In the genomic region with DNA sequence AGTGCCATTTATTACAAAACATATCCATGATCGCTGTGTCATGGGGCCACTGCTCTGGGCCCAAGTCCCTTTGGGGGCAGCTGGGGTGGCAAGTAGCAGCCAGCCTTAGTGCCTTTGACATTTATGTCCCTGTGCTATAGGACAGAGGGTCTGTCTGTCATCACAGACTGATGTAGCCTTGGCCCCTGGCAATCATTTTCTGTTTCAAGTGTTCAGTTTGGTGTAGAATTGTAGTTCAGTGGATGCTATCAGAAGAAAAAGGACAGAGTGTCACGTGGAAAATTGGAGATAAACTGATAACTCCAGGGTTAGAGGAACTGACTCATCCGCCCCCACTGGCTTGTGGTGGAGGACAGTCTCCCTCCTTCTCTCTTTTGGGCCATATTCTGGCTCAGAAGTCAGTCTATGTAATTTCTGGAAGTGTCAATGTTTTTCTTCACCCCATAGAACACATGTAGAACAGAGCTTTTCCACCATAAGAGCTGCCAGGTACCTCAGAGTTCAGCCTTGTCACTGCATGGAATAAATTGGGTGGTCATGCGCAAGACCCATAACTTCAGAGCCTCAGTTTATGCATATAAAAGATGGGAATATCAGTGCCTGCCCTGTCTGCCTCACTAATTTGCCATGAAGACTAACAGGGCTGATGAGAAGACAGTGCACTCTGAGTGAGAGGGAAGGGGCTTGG, we compare ENCODE assay signal across 19 cellular contexts. TPM values are rescaled to one million over a fixed set of nuclear protein-coding genes. Genes with fewer than 3 reads are reported as not detected.
DNase-seq lines count a peak whose midpoint lies in the region; ATAC-seq, FAIRE-seq and TF ChIP-seq lines count a peak whose summit lies in the region.
"Had no signal": no experiment of that assay in that cellular context is flagged by ENCODE, and none has a peak within 500 bp of the region (broad histone marks: within the 10 kb centered on the region; RNA-seq: fewer than 3 reads in every experiment).

No MANE protein-coding gene starts in this region.

- intact Hi-C loops in activated CD4-positive, alpha-beta T cell treated with anti-CD3 and anti-CD28 coated beads, Interleukin-2, amount 10 ng/mL, durations not matched to agents 24 days and 14 days (cut with micrococcal nuclease) = no loop called here
- intact Hi-C loops in activated CD4-positive, alpha-beta memory T cell treated with anti-CD3 and anti-CD28 coated beads for 36 hours (cut with micrococcal nuclease) = no loop called here

- no peaks in the 10 kb centered on the region for H3K36me3 ChIP-seq in Loucy (ENCODE audit: insufficient read depth, low read length)
- H3K36me3 ChIP-seq: gastroesophageal sphincter, neural progenitor cell, right lobe of liver had no signal

- H3K9me3 ChIP-seq in Loucy (ENCODE audit: insufficient read depth, low read depth, low read length) = no peaks in the 10 kb centered on the region
- H3K9me3 ChIP-seq: gastroesophageal sphincter, right lobe of liver had no signal

- H3K36me3 Mint-ChIP-seq in activated CD4-positive, alpha-beta T cell treated with anti-CD3 and anti-CD28 coated beads, Interleukin-2, amount 10 ng/mL, durations not matched to agents 24 days and 14 days (ENCODE audit: low read depth) = no peaks in the 10 kb centered on the region
- no peaks in the 10 kb centered on the region for H3K36me3 Mint-ChIP-seq in activated CD4-positive, alpha-beta T cell treated with anti-CD3 and anti-CD28 coated beads, Interleukin-2, amount 10 ng/mL, durations not matched to agents 7 days and 5 days (ENCODE audit: low read depth)
- no peaks in the 10 kb centered on the region for H3K36me3 Mint-ChIP-seq in activated CD4-positive, alpha-beta memory T cell treated with anti-CD3 and anti-CD28 coated beads for 36 hours
- H3K36me3 Mint-ChIP-seq: neural progenitor cell had no signal

- peak overlapping the region; percentile 32 for H3K4me2 ChIP-seq in Loucy (ENCODE audit: low read depth, low read length, poor library complexity, severe bottlenecking)
- H3K4me2 ChIP-seq: neural progenitor cell had no signal

- CTCF ChIA-PET in activated CD4-positive, alpha-beta T cell treated with anti-CD3 and anti-CD28 coated beads, Interleukin-2, amount 10 ng/mL, durations not matched to agents 7 days and 5 days (lab: Charles Lee) = interaction anchor here (1.0 kb wide), 1 partner anchor 24 kb away, joined by 3 read pairs; no protein-coding TSS in a partner anchor
- CTCF ChIA-PET in activated CD4-positive, alpha-beta memory T cell treated with anti-CD3 and anti-CD28 coated beads for 36 hours (lab: Charles Lee) = interaction anchor here (1.4 kb wide), 1 partner anchor 20 kb away, joined by 4 read pairs; no protein-coding TSS in a partner anchor

- H3K9me2 ChIP-seq in Loucy (replicated peaks; ENCODE audit: low read depth, low read length) = no peaks in the 10 kb centered on the region

- peaks cover 6% of the 10 kb centered on the region for H3K79me2 ChIP-seq in Loucy (ENCODE audit: insufficient read depth, low read length)

- TF ChIP-seq CTCF in Loucy (conservative IDR thresholded peaks at IDR 0.05; ENCODE audit: low read length) = no peak

- no peaks in the 10 kb centered on the region for H4K20me1 ChIP-seq in Loucy (ENCODE audit: insufficient read depth, low read length, poor library complexity, severe bottlenecking)

- peak overlapping the region; percentile 38 for H2AFZ ChIP-seq in Loucy (ENCODE audit: low read length)
- H2AFZ ChIP-seq: neural progenitor cell had no signal

- peaks cover 6% of the 10 kb centered on the region for H3K9me3 Mint-ChIP-seq in activated CD4-positive, alpha-beta T cell treated with anti-CD3 and anti-CD28 coated beads, Interleukin-2, amount 10 ng/mL, durations not matched to agents 24 days and 14 days
- no peaks in the 10 kb centered on the region for H3K9me3 Mint-ChIP-seq in activated CD4-positive, alpha-beta T cell treated with anti-CD3 and anti-CD28 coated beads, Interleukin-2, amount 10 ng/mL, durations not matched to agents 7 days and 5 days
- H3K9me3 Mint-ChIP-seq in activated CD4-positive, alpha-beta memory T cell treated with anti-CD3 and anti-CD28 coated beads for 36 hours = no peaks in the 10 kb centered on the region
- H3K9me3 Mint-ChIP-seq: endodermal cell, neural progenitor cell had no signal

- no peaks in the 10 kb centered on the region for H3F3A ChIP-seq in Loucy (ENCODE audit: low read depth)

- peaks cover 17% of the 10 kb centered on the region for H3K4me1 Mint-ChIP-seq in activated CD4-positive, alpha-beta T cell treated with anti-CD3 and anti-CD28 coated beads, Interleukin-2, amount 10 ng/mL, durations not matched to agents 24 days and 14 days
- peaks cover 9% of the 10 kb centered on the region for H3K4me1 Mint-ChIP-seq in activated CD4-positive, alpha-beta T cell treated with anti-CD3 and anti-CD28 coated beads, Interleukin-2, amount 10 ng/mL, durations not matched to agents 7 days and 5 days
- H3K4me1 Mint-ChIP-seq in activated CD4-positive, alpha-beta memory T cell treated with anti-CD3 and anti-CD28 coated beads for 36 hours (ENCODE audit: low read depth) = peaks cover 10% of the 10 kb centered on the region
- H3K4me1 Mint-ChIP-seq: neural progenitor cell had no signal

- peaks cover 20% of the 10 kb centered on the region for H3K4me1 ChIP-seq in Loucy (ENCODE audit: insufficient read depth, low read length, poor library complexity, severe bottlenecking)
- H3K4me1 ChIP-seq: neural progenitor cell, right lobe of liver had no signal

- H3K9ac ChIP-seq in Loucy (ENCODE audit: low read depth, low read length, poor library complexity, severe bottlenecking) = no peak overlapping the region
- H3K9ac ChIP-seq: neural progenitor cell had no signal

- peak overlapping the region; percentile 10 for H3K27ac Mint-ChIP-seq in activated CD4-positive, alpha-beta T cell treated with anti-CD3 and anti-CD28 coated beads, Interleukin-2, amount 10 ng/mL, durations not matched to agents 24 days and 14 days
- no peak overlapping the region for H3K27ac Mint-ChIP-seq in activated CD4-positive, alpha-beta T cell treated with anti-CD3 and anti-CD28 coated beads, Interleukin-2, amount 10 ng/mL, durations not matched to agents 7 days and 5 days
- H3K27ac Mint-ChIP-seq in activated CD4-positive, alpha-beta memory T cell treated with anti-CD3 and anti-CD28 coated beads for 36 hours = no peak overlapping the region
- H3K27ac Mint-ChIP-seq: endodermal cell, neural progenitor cell had no signal

- no peaks in the 10 kb centered on the region for H3K27me3 Mint-ChIP-seq in activated CD4-positive, alpha-beta T cell treated with anti-CD3 and anti-CD28 coated beads, Interleukin-2, amount 10 ng/mL, durations not matched to agents 24 days and 14 days
- H3K27me3 Mint-ChIP-seq in activated CD4-positive, alpha-beta T cell treated with anti-CD3 and anti-CD28 coated beads, Interleukin-2, amount 10 ng/mL, durations not matched to agents 7 days and 5 days = peaks cover 12% of the 10 kb centered on the region
- no peaks in the 10 kb centered on the region for H3K27me3 Mint-ChIP-seq in activated CD4-positive, alpha-beta memory T cell treated with anti-CD3 and anti-CD28 coated beads for 36 hours

- POLR2A ChIA-PET in activated CD4-positive, alpha-beta T cell treated with anti-CD3 and anti-CD28 coated beads, Interleukin-2, amount 10 ng/mL, durations not matched to agents 7 days and 5 days (lab: Charles Lee) = no interaction called here
- POLR2A ChIA-PET in activated CD4-positive, alpha-beta memory T cell treated with anti-CD3 and anti-CD28 coated beads for 36 hours (lab: Charles Lee) = no interaction called here

- H3K27me3 ChIP-seq in Loucy (ENCODE audit: insufficient read depth, low read length, poor library complexity, severe bottlenecking) = no peaks in the 10 kb centered on the region
- H3K27me3 ChIP-seq: gastroesophageal sphincter, right lobe of liver had no signal

- FAIRE-seq in RCC 7860 (lab: Jason Lieb, UNC) = no peak

- no peak for ATAC-seq in HG02610 (IDR thresholded peaks at IDR 0.05; ENCODE audit: unreplicated experiment)
- ATAC-seq: gastroesophageal sphincter, Panc1, right lobe of liver had no signal

- no peak for DNase-seq in activated CD4-positive, alpha-beta T cell treated with anti-CD3 and anti-CD28 coated beads, Interleukin-2, amount 10 ng/mL, durations not matched to agents 24 days and 14 days
- DNase-seq in activated CD4-positive, alpha-beta T cell treated with anti-CD3 and anti-CD28 coated beads, Interleukin-2, amount 10 ng/mL, durations not matched to agents 7 days and 5 days = no peak
- DNase-seq in activated CD4-positive, alpha-beta memory T cell treated with anti-CD3 and anti-CD28 coated beads for 36 hours = peak; percentile 41
- DNase-seq in mucosa of gallbladder (ENCODE audit: low spot score) = peak; percentile 9
- no peak for DNase-seq in activated CD8-positive, alpha-beta memory T cell treated with anti-CD3 and anti-CD28 coated beads, Interleukin-2, amount 50 U/mL, for 4 hours
- DNase-seq in RCC 7860 (ENCODE audit: low spot score) = no peak
- DNase-seq: activated naive CD4-positive, alpha-beta T cell treated with anti-CD3 and anti-CD28 coated beads, Interleukin-2, amount 50 U/mL, for 16 hours; central memory CD4-positive, alpha-beta T cell; endodermal cell; GOT3; mammary epithelial cell; NCI-H1694 treated with DMSO at 0.1 percent for 48 hours; NCI-H526; right lobe of liver had no signal

- H3K4me3 Mint-ChIP-seq in activated CD4-positive, alpha-beta T cell treated with anti-CD3 and anti-CD28 coated beads, Interleukin-2, amount 10 ng/mL, durations not matched to agents 24 days and 14 days = no peak overlapping the region
- no peak overlapping the region for H3K4me3 Mint-ChIP-seq in activated CD4-positive, alpha-beta T cell treated with anti-CD3 and anti-CD28 coated beads, Interleukin-2, amount 10 ng/mL, durations not matched to agents 7 days and 5 days
- H3K4me3 Mint-ChIP-seq in activated CD4-positive, alpha-beta memory T cell treated with anti-CD3 and anti-CD28 coated beads for 36 hours = no peak overlapping the region
- H3K4me3 Mint-ChIP-seq: endodermal cell, neural progenitor cell had no signal

- H3K4me3 ChIP-seq in Loucy (ENCODE audit: low read length, poor library complexity, severe bottlenecking) = no peak overlapping the region
- H3K4me3 ChIP-seq: gastroesophageal sphincter, neural progenitor cell, right lobe of liver had no signal

RNA-seq across cellular contexts. Expression of a gene that starts 4.5 kb away (rescaled TPM):
- 55.8 and 59.7 TPM in 2 replicates for total RNA-seq in activated CD4-positive, alpha-beta T cell treated with anti-CD3 and anti-CD28 coated beads, Interleukin-2, amount 10 ng/mL, durations not matched to agents 24 days and 14 days
- total RNA-seq in activated CD4-positive, alpha-beta T cell treated with anti-CD3 and anti-CD28 coated beads, Interleukin-2, amount 10 ng/mL, durations not matched to agents 7 days and 5 days = 10 to 100 TPM; 36.2 to 41.8 TPM
- total RNA-seq in activated CD4-positive, alpha-beta memory T cell treated with anti-CD3 and anti-CD28 coated beads for 36 hours = 10 to 100 TPM; 49.9 to 50.2 TPM
- total RNA-seq in mucosa of gallbladder = 27.4 TPM

RNA-seq across cellular contexts. Expression of a gene that starts 50.1 kb away (rescaled TPM):
- 99.0 and 103 TPM in 2 replicates for total RNA-seq in activated CD4-positive, alpha-beta T cell treated with anti-CD3 and anti-CD28 coated beads, Interleukin-2, amount 10 ng/mL, durations not matched to agents 24 days and 14 days
- 100 to 1,000 TPM in 1 of 2 experiments, 10 to 100 TPM in 1; 92.2 to 101 TPM for total RNA-seq in activated CD4-positive, alpha-beta T cell treated with anti-CD3 and anti-CD28 coated beads, Interleukin-2, amount 10 ng/mL, durations not matched to agents 7 days and 5 days
- 100 to 1,000 TPM; 104 TPM for total RNA-seq in activated CD4-positive, alpha-beta memory T cell treated with anti-CD3 and anti-CD28 coated beads for 36 hours
- 138 TPM for total RNA-seq in mucosa of gallbladder

Comparison
In these comparisons a context has a peak if more than half of its experiments do, and no peak if none do; other contexts are left out.
1. DNase-seq: peak in activated CD4-positive, alpha-beta memory T cell treated with anti-CD3 and anti-CD28 coated beads for 36 hours (single experiment) and mucosa of gallbladder (single experiment); none in activated CD4-positive, alpha-beta T cell treated with anti-CD3 and anti-CD28 coated beads, Interleukin-2, amount 10 ng/mL, durations not matched to agents 24 days and 14 days (single experiment), activated CD4-positive, alpha-beta T cell treated with anti-CD3 and anti-CD28 coated beads, Interleukin-2, amount 10 ng/mL, durations not matched to agents 7 days and 5 days (single experiment), activated CD8-positive, alpha-beta memory T cell treated with anti-CD3 and anti-CD28 coated beads, Interleukin-2, amount 50 U/mL, for 4 hours (single experiment) and RCC 7860 (single experiment).